ENCODE assay signal across 1 cellular context in the genomic region with DNA sequence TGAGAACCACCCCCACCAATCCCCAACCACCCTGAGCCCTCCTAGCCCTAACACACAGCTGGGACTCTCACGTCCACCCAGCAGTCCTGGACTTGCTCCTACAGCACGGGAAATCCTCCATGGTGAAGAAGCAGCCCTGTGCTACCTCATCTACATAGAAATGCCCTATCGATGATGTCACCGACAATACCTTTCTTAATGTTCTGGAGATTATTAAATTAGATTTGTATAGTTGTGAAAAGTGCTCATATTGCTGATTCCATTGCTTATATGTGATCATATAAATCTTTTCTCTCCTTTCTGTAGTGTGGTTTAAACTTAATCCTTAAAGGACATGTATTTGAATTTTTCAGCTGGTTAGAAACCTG.
TF ChIP-seq lines count a peak whose summit lies in the region.

No MANE protein-coding gene starts in this region.

TF ChIP-seq in HEK293, 187 proteins besides CTCF, POLR2A, EP300 and RAD21:
- TF ChIP-seq ATF2 (tag by site-specific recombination; IDR thresholded peaks at IDR 0.05; ENCODE audit: low read depth) = peak; percentile 85
